Comparison of ENCODE assay signal across 18 cellular contexts in the genomic region with DNA sequence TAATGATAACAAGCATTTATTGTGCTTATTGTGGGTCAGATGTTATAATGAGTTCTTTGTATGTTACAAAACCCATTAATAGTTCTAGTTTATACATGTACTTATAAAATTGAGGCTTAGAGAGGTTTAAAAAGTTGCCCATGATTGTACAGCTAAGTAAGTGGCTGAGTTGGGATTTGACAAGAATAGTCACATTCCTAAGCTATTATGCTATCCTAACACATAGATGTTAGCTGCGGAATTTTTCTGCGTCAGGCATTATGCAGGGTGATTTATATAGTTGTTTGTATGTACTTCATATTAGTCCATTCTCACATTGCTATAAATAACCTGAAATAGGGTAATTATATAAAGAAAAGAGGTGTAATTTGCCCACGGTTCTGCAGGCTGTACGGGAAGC.
"Had no signal": no experiment of that assay in that cellular context is flagged by ENCODE, and none has a peak within 500 bp of the region (broad histone marks: within the 10 kb centered on the region; RNA-seq: fewer than 3 reads in every experiment).

No MANE protein-coding gene starts in this region.

- H2AFZ ChIP-seq: hepatocyte had no signal

- H3K27me3 ChIP-seq: hepatocyte, left lung, tibial nerve had no signal

- H3K4me2 ChIP-seq: hepatocyte had no signal

- H3K4me3 ChIP-seq: hepatocyte, left lung, tibial nerve had no signal

- H3K9me3 ChIP-seq: left lung had no signal

- DNase-seq: activated CD4-positive, alpha-beta memory T cell treated with anti-CD3 and anti-CD28 coated beads for 36 hours; activated CD4-positive, alpha-beta T cell treated with anti-CD3 and anti-CD28 coated beads for 36 hours; activated CD8-positive, alpha-beta memory T cell treated with anti-CD3 and anti-CD28 coated beads, Interleukin-2, amount 10 ng/mL, durations not matched to agents 7 days and 5 days; activated naive CD4-positive, alpha-beta T cell treated with anti-CD3 and anti-CD28 coated beads for 36 hours; activated T-cell treated with anti-CD3 and anti-CD28 coated beads, Interleukin-2, amount 50 U/mL, for 1 hour; central memory CD4-positive, alpha-beta T cell; cortex of kidney; effector CD4-positive, alpha-beta T cell; kidney; left lung; mesendoderm; stimulated activated CD4-positive, alpha-beta T cell treated with anti-CD3 and anti-CD28 coated beads, Interleukin-15, amount 100 ng/mL, for 24 hours; stimulated activated CD4-positive, alpha-beta T cell treated with anti-CD3 and anti-CD28 coated beads, Interleukin-4, amount 100 ng/mL, for 24 hours; stimulated activated naive CD4-positive, alpha-beta T cell; substantia nigra; WERI-Rb-1 had no signal

- H3K4me1 ChIP-seq: left lung, tibial nerve had no signal

- H3K79me2 ChIP-seq: hepatocyte had no signal

- H3K27ac ChIP-seq: hepatocyte, left lung, tibial nerve, WERI-Rb-1 had no signal
